3 cellular contexts compared by ENCODE assay signal in the genomic region with DNA sequence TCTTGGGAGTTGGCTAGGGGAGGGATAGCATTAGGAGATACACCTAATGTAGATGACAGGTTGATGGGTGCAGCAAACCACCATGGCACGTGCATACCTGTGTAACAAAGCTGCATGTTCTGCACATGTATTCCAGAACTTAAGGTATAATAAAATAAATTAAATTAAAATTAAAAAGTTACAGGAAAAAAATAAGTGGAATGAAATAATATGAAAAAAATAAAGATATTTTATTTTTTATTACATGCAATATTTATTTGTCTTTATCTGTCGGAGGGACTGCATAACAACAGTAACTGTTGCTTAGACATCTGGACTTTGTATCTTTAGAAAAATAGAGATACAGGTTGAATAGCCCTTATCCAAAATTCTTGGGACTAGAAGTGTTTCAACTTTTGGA.
"Had no signal": no experiment of that assay in that cellular context is flagged by ENCODE, and none has a peak within 500 bp of the region (broad histone marks: within the 10 kb centered on the region; RNA-seq: fewer than 3 reads in every experiment).

No MANE protein-coding gene starts in this region.

- ATAC-seq: GM12878 had no signal

- DNase-seq: GDM1, GF-D8 had no signal
